8 cellular contexts compared by ENCODE assay signal in genomic region chr10:133329401-133330202, GRCh38. TPM values are rescaled to one million over a fixed set of nuclear protein-coding genes. Genes with fewer than 3 reads are reported as not detected.
DNase-seq lines count a peak whose midpoint lies in the region; ATAC-seq and TF ChIP-seq lines count a peak whose summit lies in the region.

No MANE protein-coding gene starts in this region.

- H3K36me3 ChIP-seq in DND-41 (ENCODE audit: insufficient read depth, low read length) = no peaks in the 10 kb centered on the region
- H3K36me3 ChIP-seq in osteoblast (ENCODE audit: insufficient read depth, low read length) = no peaks in the 10 kb centered on the region
- H3K36me3 ChIP-seq in thoracic aorta = no peaks in the 10 kb centered on the region

- H3K27me3 ChIP-seq in DND-41 (ENCODE audit: insufficient read depth, low read length, poor library complexity) (peaks cover 8% of the 10 kb centered on the region), foreskin keratinocyte (peaks cover 75% of the 10 kb centered on the region), osteoblast (ENCODE audit: insufficient read depth, low read length) (peaks cover 69% of the 10 kb centered on the region), thoracic aorta (replicated peaks; ENCODE audit: insufficient read depth) (peaks cover 25% of the 10 kb centered on the region)

- no peaks in the 10 kb centered on the region for H3K9me3 ChIP-seq in DND-41 (ENCODE audit: insufficient read depth, low read length, severe bottlenecking)
- H3K9me3 ChIP-seq in osteoblast (ENCODE audit: low read depth, low read length) = no peaks in the 10 kb centered on the region
- no peaks in the 10 kb centered on the region for H3K9me3 ChIP-seq in thoracic aorta

- H3K9ac ChIP-seq in DND-41 (ENCODE audit: low read depth, low read length) = 0 out of 2 replicates have a peak overlapping the region, but pooled peaks have one; percentile 24

- H2AFZ ChIP-seq in DND-41 (ENCODE audit: low read depth, low read length) (no peak overlapping the region), osteoblast (ENCODE audit: low read length) (peak overlapping the region; percentile 82)

- peak overlapping the region; percentile 58 for H3K4me2 ChIP-seq in DND-41 (ENCODE audit: insufficient read depth, low read length)
- H3K4me2 ChIP-seq in osteoblast (ENCODE audit: insufficient read depth, low read length) = peak overlapping the region; percentile 83

- H4K20me1 ChIP-seq in DND-41 (ENCODE audit: insufficient read depth, low read length) = no peaks in the 10 kb centered on the region
- no peaks in the 10 kb centered on the region for H4K20me1 ChIP-seq in osteoblast (ENCODE audit: insufficient read depth, low read length)

- H3K4me3 ChIP-seq in DND-41 (ENCODE audit: low read depth in 1 of 2, low read length in 2 of 2) = no peak overlapping the region; a peak in 1 of 4 replicates
- peak overlapping the region; percentile 63 for H3K4me3 ChIP-seq in osteoblast (ENCODE audit: insufficient read depth, low read length)
- peak overlapping the region; percentile 53 for H3K4me3 ChIP-seq in thoracic aorta

- in situ Hi-C loops in KBM-7 (cut with MboI; ENCODE audit: low pct_unique_long_range_greater_than_20kb, low sequenced_read_pairs) = no loop called here

- H3K27ac ChIP-seq in DND-41 (ENCODE audit: low read length) = no peak overlapping the region
- no peak overlapping the region for H3K27ac ChIP-seq in foreskin keratinocyte
- no peak overlapping the region for H3K27ac ChIP-seq in osteoblast (ENCODE audit: low read depth, low read length)
- H3K27ac ChIP-seq in thoracic aorta = no peak overlapping the region

- ATAC-seq in DND-41 (ENCODE audit: insufficient read depth, low read depth) = peak; percentile 99
- ATAC-seq in GM21619 (IDR thresholded peaks at IDR 0.05; ENCODE audit: unreplicated experiment) = peak; percentile 87
- ATAC-seq in foreskin keratinocyte = peak; percentile 78
- no peak for ATAC-seq in thoracic aorta (ENCODE audit: insufficient number of reproducible peaks, low FRiP score, low read depth)

- DNase-seq in DND-41 = peak; percentile 87
- DNase-seq in KBM-7 = peak; percentile 87
- DNase-seq in SHP77 (lab: John Stamatoyannopoulos, UW) = peak; percentile 81 to 89
- peak; percentile 80 for DNase-seq in activated T-helper 9 cell treated with anti-CD3 and anti-CD28 coated beads, Interleukin-2, amount 50 U/mL, for 16 hours (ENCODE audit: low read depth)
- DNase-seq in foreskin keratinocyte = peak in 1 of 2 donors; percentile 55
- peak; percentile 100 for DNase-seq in osteoblast (ENCODE audit: insufficient read length, low spot score, missing footprints)
- peak; percentile 37 for DNase-seq in thoracic aorta (ENCODE audit: low spot score)

- TF ChIP-seq CTCF in DND-41 (IDR thresholded peaks at IDR 0.05; ENCODE audit: borderline replicate concordance, extremely low read depth, low read length, poor library complexity, severe bottlenecking) (peak; percentile 91), foreskin keratinocyte (conservative IDR thresholded peaks at IDR 0.05) (peak; percentile 94), osteoblast (IDR thresholded peaks at IDR 0.05; ENCODE audit: extremely low read depth, low read depth, low read length) (peak; percentile 92), thoracic aorta (IDR thresholded peaks at IDR 0.05) (peak; percentile 94)

- no peaks in the 10 kb centered on the region for H3K79me2 ChIP-seq in DND-41 (ENCODE audit: insufficient read depth, low read length)
- no peaks in the 10 kb centered on the region for H3K79me2 ChIP-seq in osteoblast (ENCODE audit: insufficient read depth, low read length)

- peaks cover 13% of the 10 kb centered on the region for H3K4me1 ChIP-seq in DND-41 (ENCODE audit: insufficient read depth, low read length)
- no peaks in the 10 kb centered on the region for H3K4me1 ChIP-seq in foreskin keratinocyte
- H3K4me1 ChIP-seq in osteoblast (ENCODE audit: insufficient read depth, low read length) = peaks cover 7% of the 10 kb centered on the region
- H3K4me1 ChIP-seq in thoracic aorta (ENCODE audit: control insufficient read depth in 1 of 2, low read depth in 2 of 2) = peaks cover 9 to 24% of the 10 kb centered on the region in 2 donors

RNA-seq across cellular contexts. Expression of gene CALY, which starts 7.1 kb away (rescaled TPM):
- total RNA-seq in foreskin keratinocyte (not detected in 2 replicates), osteoblast (not detected in 2 replicates), thoracic aorta (not detected)
- not detected in 2 replicates for polyA plus RNA-seq in foreskin keratinocyte

RNA-seq across cellular contexts. Expression of gene PRAP1, which starts 17.6 kb away (rescaled TPM):
- total RNA-seq in foreskin keratinocyte (not detected in 2 replicates), osteoblast (not detected in 2 replicates), thoracic aorta (not detected)
- not detected in 2 replicates for polyA plus RNA-seq in foreskin keratinocyte

RNA-seq across cellular contexts. Expression of gene ZNF511, which starts 20.9 kb away (rescaled TPM):
- total RNA-seq in foreskin keratinocyte (42.3 and 50.3 TPM in 2 replicates), osteoblast (20.9 and 24.6 TPM in 2 replicates), thoracic aorta (10 to 100 TPM; 20.0 to 33.2 TPM)
- polyA plus RNA-seq in foreskin keratinocyte = 42.9 and 54.1 TPM in 2 replicates

RNA-seq across cellular contexts. Expression of gene TUBGCP2, which starts 20.9 kb away (rescaled TPM):
- total RNA-seq in foreskin keratinocyte = 64.9 and 68.1 TPM in 2 replicates
- polyA plus RNA-seq in foreskin keratinocyte = 84.2 and 88.8 TPM in 2 replicates
- total RNA-seq in osteoblast = 60.8 and 63.6 TPM in 2 replicates
- total RNA-seq in thoracic aorta = 10 to 100 TPM; 51.2 to 65.5 TPM

RNA-seq across cellular contexts. Expression of gene FUOM, which starts 28.2 kb away (rescaled TPM):
- total RNA-seq in foreskin keratinocyte (22.0 and 33.7 TPM in 2 replicates), osteoblast (5.1 and 6.5 TPM in 2 replicates), thoracic aorta (10 to 100 TPM; 13.1 to 26.1 TPM)
- polyA plus RNA-seq in foreskin keratinocyte = 29.7 and 50.2 TPM in 2 replicates

Comparison
In these comparisons a context has a peak if more than half of its experiments do, and no peak if none do; other contexts are left out.
1. H3K4me3 ChIP-seq: peak in osteoblast (single experiment) and thoracic aorta (single experiment); none in DND-41 (0 of 2).
2. Peak in every context shown above with its lines, with median percentiles within 50 percentile points of each other: CTCF ChIP-seq.